9 cellular contexts compared by ENCODE assay signal in genomic region chrX:114959729-114960128, GRCh38. TPM values are rescaled to one million over a fixed set of nuclear protein-coding genes. Genes with fewer than 3 reads are reported as not detected.
DNase-seq lines count a peak whose midpoint lies in the region; ATAC-seq and TF ChIP-seq lines count a peak whose summit lies in the region.
"Had no signal": no experiment of that assay in that cellular context is flagged by ENCODE, and none has a peak within 500 bp of the region (broad histone marks: within the 10 kb centered on the region; RNA-seq: fewer than 3 reads in every experiment).

No MANE protein-coding gene starts in this region.

- TF ChIP-seq CTCF in BE2C (IDR thresholded peaks at IDR 0.05; ENCODE audit: low read depth, low read length) (peak; percentile 21; the same call in 1 of the 2 replicates), astrocyte of the spinal cord (IDR thresholded peaks at IDR 0.05; ENCODE audit: low read depth, low read length) (peak; percentile 42), kidney epithelial cell (IDR thresholded peaks at IDR 0.05; ENCODE audit: insufficient read depth, low read length, poor library complexity, severe bottlenecking) (peak; percentile 26)

- no peak for ATAC-seq in GM19023 (IDR thresholded peaks at IDR 0.05; ENCODE audit: unreplicated experiment)

- no peaks in the 10 kb centered on the region for H3K4me1 ChIP-seq in BE2C
- H3K4me1 ChIP-seq: thyroid gland had no signal

- no peak overlapping the region for H3K4me3 ChIP-seq in BE2C (ENCODE audit: low read depth, low read length)
- H3K4me3 ChIP-seq in astrocyte of the spinal cord (ENCODE audit: low read depth, low read length) = no peak overlapping the region
- H3K4me3 ChIP-seq in kidney epithelial cell (ENCODE audit: low read depth, low read length) = no peak overlapping the region
- H3K4me3 ChIP-seq: thyroid gland had no signal

- in situ Hi-C loops in astrocyte of the spinal cord (cut with HindIII; ENCODE audit: low sequenced_read_pairs) = no loop called here

- H3K36me3 ChIP-seq in BE2C = no peaks in the 10 kb centered on the region
- H3K36me3 ChIP-seq in kidney epithelial cell (ENCODE audit: control insufficient read depth, insufficient read depth, low read length) = no peaks in the 10 kb centered on the region
- H3K36me3 ChIP-seq: thyroid gland had no signal

- DNase-seq in BE2C = no peak
- DNase-seq in HT-29 (ENCODE audit: low spot score) = peak; percentile 19
- DNase-seq in astrocyte of the spinal cord (ENCODE audit: low read depth, low spot score) = peak; percentile 17
- no peak for DNase-seq in kidney epithelial cell (ENCODE audit: low read depth)
- DNase-seq in kidney glomerular epithelial cell (lab: John Stamatoyannopoulos, UW) = no peak
- DNase-seq in mesenteric fat pad (ENCODE audit: low spot score) = no peak
- DNase-seq in NCI-H128 (lab: John Stamatoyannopoulos, UW; ENCODE audit: unreplicated experiment) = no peak
- DNase-seq: thyroid gland had no signal

- H3K9me3 ChIP-seq in BE2C = no peaks in the 10 kb centered on the region
- H3K9me3 ChIP-seq: thyroid gland had no signal

- H3K27me3 ChIP-seq in BE2C (no peaks in the 10 kb centered on the region), kidney epithelial cell (ENCODE audit: control insufficient read depth, insufficient read depth, low read length) (no peaks in the 10 kb centered on the region)
- H3K27me3 ChIP-seq: thyroid gland had no signal

RNA-seq across cellular contexts. Expression of gene IL13RA2, which starts 57.7 kb away (rescaled TPM):
- polyA plus RNA-seq in BE2C (2012; ENCODE audit: insufficient read depth, insufficient read length, low read depth) = 85.3 TPM
- total RNA-seq in HT-29 (2014; rRNA removed; shearing (Covaris generic)) = not detected in 2 replicates
- total RNA-seq in kidney epithelial cell = 0.25 and 1.3 TPM in 2 replicates
- not detected for total RNA-seq in mesenteric fat pad

Comparison
In these comparisons a context has a peak if more than half of its experiments do, and no peak if none do; other contexts are left out.
1. DNase-seq: peak in HT-29 (single experiment) and astrocyte of the spinal cord (single experiment); none in BE2C (single experiment), kidney epithelial cell (single experiment), kidney glomerular epithelial cell (single experiment), mesenteric fat pad (single experiment) and NCI-H128 (single experiment).
2. Peak in every context shown above with its lines, with median percentiles within 50 percentile points of each other: CTCF ChIP-seq.